ENCODE assay signal across 8 cellular contexts in genomic region chr6:144104898-144105487, GRCh38. TPM values are rescaled to one million over a fixed set of nuclear protein-coding genes. Genes with fewer than 3 reads are reported as not detected.
DNase-seq lines count a peak whose midpoint lies in the region; ATAC-seq, FAIRE-seq and TF ChIP-seq lines count a peak whose summit lies in the region.

No MANE protein-coding gene starts in this region.

- H3K4me1 Mint-ChIP-seq in Caco-2 (ENCODE audit: low read depth, unreplicated experiment), result peaks cover 16% of the 10 kb centered on the region
- H3K4me1 Mint-ChIP-seq in activated CD8-positive, alpha-beta T cell treated with anti-CD3 and anti-CD28 coated beads, Interleukin-2, amount 10 ng/mL, durations not matched to agents 7 days and 5 days (ENCODE audit: low read depth), result peaks cover 4% of the 10 kb centered on the region

- H3K9me3 ChIP-seq in Caco-2, result no peaks in the 10 kb centered on the region
- H3K9me3 ChIP-seq in psoas muscle, result no peaks in the 10 kb centered on the region

- H3K4me3 Mint-ChIP-seq in Caco-2 (ENCODE audit: unreplicated experiment), result no peak overlapping the region
- H3K4me3 Mint-ChIP-seq in activated CD8-positive, alpha-beta T cell treated with anti-CD3 and anti-CD28 coated beads, Interleukin-2, amount 10 ng/mL, durations not matched to agents 7 days and 5 days, result no peak overlapping the region

- no peaks in the 10 kb centered on the region for H3K9me3 Mint-ChIP-seq in Caco-2 (ENCODE audit: unreplicated experiment)
- no peaks in the 10 kb centered on the region for H3K9me3 Mint-ChIP-seq in activated CD8-positive, alpha-beta T cell treated with anti-CD3 and anti-CD28 coated beads, Interleukin-2, amount 10 ng/mL, durations not matched to agents 7 days and 5 days (ENCODE audit: insufficient read depth)

- DNase-seq in Caco-2 (peak in 1 of 2 experiments; percentile 67), GM18507 (ENCODE audit: extremely low spot score, insufficient read length, low read depth) (peak; percentile 39), NCI-H2196 treated with DMSO at 0.1 percent for 48 hours (lab: John Stamatoyannopoulos, UW; ENCODE audit: unreplicated experiment) (peak; percentile 11), glomerular visceral epithelial cell (ENCODE audit: extremely low spot score) (peak; percentile 75), psoas muscle (no peak), GOT3 (lab: John Stamatoyannopoulos, UW) (no peak)
- DNase-seq in activated CD8-positive, alpha-beta T cell treated with anti-CD3 and anti-CD28 coated beads, Interleukin-2, amount 10 ng/mL, durations not matched to agents 7 days and 5 days, result peak; percentile 65

- H3K27me3 ChIP-seq in Caco-2 (replicated peaks; ENCODE audit: control insufficient read depth, insufficient read depth, low read length), result no peaks in the 10 kb centered on the region
- no peaks in the 10 kb centered on the region for H3K27me3 ChIP-seq in psoas muscle (ENCODE audit: insufficient read depth in 3 of 3, low read length in 2 of 3)

- H3K4me3 ChIP-seq in Caco-2 (ENCODE audit: low read depth, low read length), result no peak overlapping the region
- H3K4me3 ChIP-seq in psoas muscle, result no peak overlapping the region

- ATAC-seq in HG03066 (IDR thresholded peaks at IDR 0.05; ENCODE audit: low read depth, unreplicated experiment) (peak; percentile 91), psoas muscle (peak; percentile 61 to 86 (median 68))
- ATAC-seq in activated CD8-positive, alpha-beta T cell treated with anti-CD3 and anti-CD28 coated beads, Interleukin-2, amount 10 ng/mL, durations not matched to agents 7 days and 5 days, result peak; percentile 84

- no peaks in the 10 kb centered on the region for H3K27me3 Mint-ChIP-seq in Caco-2 (ENCODE audit: insufficient read depth, unreplicated experiment)
- peaks cover 2% of the 10 kb centered on the region for H3K27me3 Mint-ChIP-seq in activated CD8-positive, alpha-beta T cell treated with anti-CD3 and anti-CD28 coated beads, Interleukin-2, amount 10 ng/mL, durations not matched to agents 7 days and 5 days (ENCODE audit: low read depth)

- no peak overlapping the region for H3K27ac Mint-ChIP-seq in Caco-2 (ENCODE audit: unreplicated experiment)
- no peak overlapping the region for H3K27ac Mint-ChIP-seq in activated CD8-positive, alpha-beta T cell treated with anti-CD3 and anti-CD28 coated beads, Interleukin-2, amount 10 ng/mL, durations not matched to agents 7 days and 5 days

- no peaks in the 10 kb centered on the region for H3K36me3 ChIP-seq in Caco-2 (ENCODE audit: control insufficient read depth, insufficient read depth, low read length)
- H3K36me3 ChIP-seq in psoas muscle (ENCODE audit: insufficient read depth in 1 of 2, low read depth in 1 of 2), result no peaks in the 10 kb centered on the region

- intact Hi-C loops in Caco-2 (cut with micrococcal nuclease; ENCODE audit: unreplicated experiment), result loop anchor here (1.0 to 10.0 kb wide), 3 partner anchors 111 to 377 kb away; no protein-coding TSS in a partner anchor
- intact Hi-C loops in psoas muscle (cut with DNase I), result loop anchor here (2.0 to 10.0 kb wide), 3 partner anchors 112 to 380 kb away; no protein-coding TSS in a partner anchor

- POLR2A ChIA-PET in Caco-2 (lab: Charles Lee), result interaction anchor here (0.6 kb wide), 1 partner anchor 95 kb away, joined by 4 read pairs; no protein-coding TSS in a partner anchor
- POLR2A ChIA-PET in activated CD8-positive, alpha-beta T cell treated with anti-CD3 and anti-CD28 coated beads, Interleukin-2, amount 10 ng/mL, durations not matched to agents 7 days and 5 days (lab: Charles Lee), result interaction anchor here (0.6 kb wide), 1 partner anchor 46 kb away, joined by 3 read pairs; the partner anchor contains the start of gene STX11

- 0 to 1% (median 1%) methylated on average over 2 of the region's 2 CpGs for WGBS in psoas muscle, 3 donors

- H3K4me1 ChIP-seq in Caco-2, result no peaks in the 10 kb centered on the region
- no peaks in the 10 kb centered on the region for H3K4me1 ChIP-seq in psoas muscle

- CTCF ChIA-PET in Caco-2 (lab: Charles Lee), result interaction anchor here (0.6 to 1.0 kb wide), 8 partner anchors 34 to 377 kb away, joined by 3 to 15 read pairs (median 4); no protein-coding TSS in a partner anchor
- CTCF ChIA-PET in activated CD8-positive, alpha-beta T cell treated with anti-CD3 and anti-CD28 coated beads, Interleukin-2, amount 10 ng/mL, durations not matched to agents 7 days and 5 days (lab: Charles Lee), result interaction anchor here (0.6 to 3.8 kb wide), 13 partner anchors 10 to 376 kb away, joined by 3 to 36 read pairs (median 3); partner anchors contain the start of gene STX11

- TF ChIP-seq CTCF in Caco-2 (IDR thresholded peaks at IDR 0.05; ENCODE audit: insufficient read depth in 1 of 2, low read depth in 1 of 2, low read length in 1 of 2, severe bottlenecking in 1 of 2, unreplicated experiment in 1 of 2) (peak; percentile 55 to 81), psoas muscle (IDR thresholded peaks at IDR 0.05) (peak; percentile 64)

- no TSS peak for BruUV-seq in Caco-2 (replicated peaks; lab: Mats Ljungman, UMichigan)

- H3K36me3 Mint-ChIP-seq in Caco-2 (ENCODE audit: insufficient read depth, unreplicated experiment), result no peaks in the 10 kb centered on the region
- H3K36me3 Mint-ChIP-seq in activated CD8-positive, alpha-beta T cell treated with anti-CD3 and anti-CD28 coated beads, Interleukin-2, amount 10 ng/mL, durations not matched to agents 7 days and 5 days (ENCODE audit: low read depth), result no peaks in the 10 kb centered on the region

- H3K27ac ChIP-seq in psoas muscle, result no peak overlapping the region

- FAIRE-seq in GM18507 (lab: Jason Lieb, UNC), result peak; percentile 87

RNA-seq across cellular contexts. Expression of gene SF3B5, which starts 9.6 kb away (rescaled TPM):
- total RNA-seq in Caco-2 (2022) (84.6 and 95.4 TPM in 2 replicates), psoas muscle (100 to 1,000 TPM; 115 to 146 (median 127) TPM)
- 100 to 1,000 TPM; 167 to 168 TPM for total RNA-seq in activated CD8-positive, alpha-beta T cell treated with anti-CD3 and anti-CD28 coated beads, Interleukin-2, amount 10 ng/mL, durations not matched to agents 7 days and 5 days
- 100 to 1,000 TPM; 173 to 296 (median 180) TPM for polyA plus RNA-seq in psoas muscle

RNA-seq across cellular contexts. Expression of gene STX11, which starts 45.3 kb away (rescaled TPM):
- total RNA-seq in Caco-2 (2022), result 1.3 TPM in 2 replicates
- total RNA-seq in activated CD8-positive, alpha-beta T cell treated with anti-CD3 and anti-CD28 coated beads, Interleukin-2, amount 10 ng/mL, durations not matched to agents 7 days and 5 days, result 10 to 100 TPM; 13.9 to 14.1 TPM
- 1 to 10 TPM; 1.4 to 2.8 (median 1.7) TPM for total RNA-seq in psoas muscle
- polyA plus RNA-seq in psoas muscle, result 1 to 10 TPM; 1.2 to 4.6 (median 1.4) TPM

Comparison
In these comparisons a context has a peak if more than half of its experiments do, and no peak if none do; other contexts are left out.
1. DNase-seq: peak in GM18507 (single experiment), NCI-H2196 treated with DMSO at 0.1 percent for 48 hours (single experiment), activated CD8-positive, alpha-beta T cell treated with anti-CD3 and anti-CD28 coated beads, Interleukin-2, amount 10 ng/mL, durations not matched to agents 7 days and 5 days (single experiment) and glomerular visceral epithelial cell (single experiment); none in psoas muscle (0 of 2) and GOT3 (single experiment).
2. Peak in every context shown above with its lines, with median percentiles within 50 percentile points of each other: ATAC-seq.